8 cellular contexts compared by ENCODE assay signal in the genomic region with DNA sequence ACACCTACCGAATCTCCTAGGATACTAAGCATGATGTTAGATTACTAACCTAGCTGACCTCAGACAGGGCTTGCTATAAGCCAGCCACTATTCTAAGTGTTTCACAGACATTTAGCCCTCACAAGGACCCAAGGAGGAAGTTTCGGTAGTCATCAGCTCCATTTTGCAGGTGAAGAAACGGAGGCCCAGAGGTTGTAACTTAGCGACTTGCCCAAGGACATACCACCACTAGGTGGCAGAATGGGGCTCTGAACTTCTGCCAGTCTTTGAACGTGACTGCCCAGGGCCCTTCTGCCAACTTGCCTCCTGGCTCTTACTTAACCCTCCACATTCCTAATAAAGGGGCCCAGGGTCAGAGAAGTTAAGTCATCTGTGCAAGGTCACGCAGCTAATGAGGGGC.
DNase-seq lines count a peak whose midpoint lies in the region; ATAC-seq and TF ChIP-seq lines count a peak whose summit lies in the region.

No MANE protein-coding gene starts in this region.

- H3K36me3 ChIP-seq in right lobe of liver (no peaks in the 10 kb centered on the region), transverse colon (no peaks in the 10 kb centered on the region)

- DNase-seq in D341Med (ENCODE audit: low spot score) (peak; percentile 33), HFFc6 (no peak), RKO (ENCODE audit: low spot score) (peak; percentile 37), astrocyte of the hippocampus (ENCODE audit: low read depth, low spot score) (peak; percentile 11), right lobe of liver (peak; percentile 29 to 60 (median 59)), transverse colon (peak; percentile 47)

- no peak overlapping the region for H3K4me3 ChIP-seq in right lobe of liver
- no peak overlapping the region for H3K4me3 ChIP-seq in transverse colon

- no peaks in the 10 kb centered on the region for H3K27me3 Mint-ChIP-seq in HFFc6 (ENCODE audit: insufficient read depth)

- H3K27ac Mint-ChIP-seq in HFFc6: no peak overlapping the region

- no peaks in the 10 kb centered on the region for H3K4me1 Mint-ChIP-seq in HFFc6 (ENCODE audit: low read depth)

- H3K9me3 Mint-ChIP-seq in HFFc6: peaks cover 66% of the 10 kb centered on the region

- H3K36me3 Mint-ChIP-seq in HFFc6 (ENCODE audit: low read depth): no peaks in the 10 kb centered on the region; the same call in 1 of the 2 replicates

- TF ChIP-seq POLR2A in right lobe of liver (IDR thresholded peaks at IDR 0.05) (no peak), transverse colon (IDR thresholded peaks at IDR 0.05) (no peak)

- peak; percentile 54 for TF ChIP-seq CTCF in HFFc6 (IDR thresholded peaks at IDR 0.05)
- peak; percentile 48 to 75 (median 63) for TF ChIP-seq CTCF in right lobe of liver (IDR thresholded peaks at IDR 0.05)
- peak; percentile 36 to 54 (median 41) for TF ChIP-seq CTCF in transverse colon (IDR thresholded peaks at IDR 0.05)

- H3K27me3 ChIP-seq in right lobe of liver (no peaks in the 10 kb centered on the region), transverse colon (no peaks in the 10 kb centered on the region)

- H3K9me3 ChIP-seq in right lobe of liver (no peaks in the 10 kb centered on the region), transverse colon (no peaks in the 10 kb centered on the region)

- no peak overlapping the region for H3K4me3 Mint-ChIP-seq in HFFc6

- in situ Hi-C loops in transverse colon (cut with MboI; ENCODE audit: low pct_ligation_motif_present in 1 of 4, low pct_unique_long_range_greater_than_20kb in 1 of 4, low sequenced_read_pairs in 3 of 4): loop anchor here in 3 of 4 donors (10.0 to 25.0 kb wide), 2 partner anchors 277 to 285 kb away; no protein-coding TSS in a partner anchor

- peak; percentile 61 to 83 (median 63) for ATAC-seq in right lobe of liver
- no peak for ATAC-seq in GM19324 (IDR thresholded peaks at IDR 0.05; ENCODE audit: low FRiP score, unreplicated experiment)
- no peak for ATAC-seq in HG02852 (IDR thresholded peaks at IDR 0.05; ENCODE audit: unreplicated experiment)

- no peak for TF ChIP-seq EP300 in transverse colon (IDR thresholded peaks at IDR 0.05; ENCODE audit: low read depth)

- H3K4me1 ChIP-seq in right lobe of liver: no peaks in the 10 kb centered on the region
- H3K4me1 ChIP-seq in transverse colon: no peaks in the 10 kb centered on the region

- 24% methylated on average over 3 of the region's 6 CpGs for WGBS in right lobe of liver (ENCODE audit: insufficient coverage, low coverage, low lambda C conversion rate, missing lambda C conversion rate)
- WGBS in transverse colon (ENCODE audit: low coverage in 1 of 2), 2 donors: 54% methylated on average over 6 of the region's 6 CpGs; no CpG with 5 or more reads in 1 of the 2 donors

- no peak overlapping the region for H3K27ac ChIP-seq in right lobe of liver
- no peak overlapping the region for H3K27ac ChIP-seq in transverse colon

- intact Hi-C loops in right lobe of liver (cut with DNase I) (loop anchor here in 1 of 2 donors (10.0 kb wide), 1 partner anchor 135 kb away; no protein-coding TSS in a partner anchor), transverse colon (cut with DNase I; ENCODE audit: low total_unique reads) (no loop called here)

Comparison
In these comparisons a context has a peak if more than half of its experiments do, and no peak if none do; other contexts are left out.
1. ATAC-seq: peak in right lobe of liver (4 of 4); none in GM19324 (single experiment) and HG02852 (single experiment).
2. Peak in every context shown above with its lines, with median percentiles within 50 percentile points of each other: CTCF ChIP-seq.